Comparison of ENCODE assay signal across 10 cellular contexts in the genomic region with DNA sequence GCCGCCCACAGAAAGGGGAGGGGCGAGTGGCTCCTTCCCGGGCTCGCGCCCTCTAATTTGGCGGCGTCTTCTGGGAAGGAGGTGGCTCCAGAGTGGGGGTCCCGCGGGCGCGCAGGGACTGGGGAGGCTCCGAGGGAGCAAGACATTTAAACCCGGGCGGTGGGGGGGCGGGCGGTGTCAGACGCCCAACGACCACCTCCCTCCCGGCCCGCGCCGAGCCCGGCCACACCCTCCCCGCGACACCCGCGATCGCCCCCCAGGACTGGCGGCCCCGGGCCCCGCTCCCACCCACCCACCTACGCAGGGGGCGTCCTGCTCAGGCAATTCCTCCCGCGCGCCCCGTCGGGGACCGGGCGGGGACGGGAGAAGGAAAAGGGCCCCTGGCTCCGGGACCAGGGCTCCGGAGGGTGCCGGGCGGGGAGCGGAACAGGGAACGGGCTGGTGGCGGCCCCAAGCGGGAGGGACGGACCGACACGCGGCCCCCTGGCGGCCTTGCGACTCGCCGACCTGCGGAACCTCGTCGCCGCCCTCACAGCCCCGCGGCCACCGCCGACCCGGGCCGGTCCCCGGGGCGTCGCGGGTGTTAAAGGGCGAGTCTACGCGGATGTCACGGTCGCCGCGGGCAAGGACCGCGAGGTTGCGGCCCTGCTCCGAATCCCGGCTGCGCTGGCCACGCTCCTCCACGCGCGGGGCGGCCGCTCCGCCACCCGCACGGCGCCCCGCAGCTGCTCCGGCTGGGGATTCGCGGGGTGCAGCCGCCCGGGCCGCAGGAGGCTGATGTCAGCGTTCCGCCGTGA.
A peak's percentile ranks its signal among the peaks of the same experiment; 100 is the strongest.
DNase-seq lines count a peak whose midpoint lies in the region; ATAC-seq and TF ChIP-seq lines count a peak whose summit lies in the region.
"Had no signal": no experiment of that assay in that cellular context is flagged by ENCODE, and none has a peak within 500 bp of the region (broad histone marks: within the 10 kb centered on the region; RNA-seq: fewer than 3 reads in every experiment).

No MANE protein-coding gene starts in this region.

- POLR2A ChIA-PET in CD8-positive, alpha-beta T cell (lab: Charles Lee): no interaction called here

- H3K27me3 ChIP-seq in cardiac muscle cell (peaks cover 57% of the 10 kb centered on the region), testis (no peaks in the 10 kb centered on the region)
- no peaks in the 10 kb centered on the region for H3K27me3 ChIP-seq in CD8-positive, alpha-beta T cell (ENCODE audit: insufficient read depth, low read length)

- H3K27ac ChIP-seq in cardiac muscle cell (no peak overlapping the region), testis (no peak overlapping the region)
- H3K27ac ChIP-seq in CD8-positive, alpha-beta T cell (ENCODE audit: low read depth, low read length): no peak overlapping the region

- no peaks in the 10 kb centered on the region for H3K36me3 Mint-ChIP-seq in activated T-helper 17 cell treated with anti-CD3 and anti-CD28 coated beads, Interleukin-2, amount 50 U/mL, for 72 hours (ENCODE audit: low read depth)
- no peaks in the 10 kb centered on the region for H3K36me3 Mint-ChIP-seq in CD8-positive, alpha-beta T cell

- peak in 1 of 2 donors; percentile 59 for DNase-seq in cardiac muscle cell (ENCODE audit: low read depth in 1 of 2, low spot score in 1 of 2)
- no peak for DNase-seq in cardiac septum (ENCODE audit: low spot score)
- DNase-seq in islet precursor cell: peak; percentile 83
- DNase-seq in testis: no peak
- no peak for DNase-seq in activated naive CD4-positive, alpha-beta T cell (lab: John Stamatoyannopoulos, UW)
- DNase-seq in CD8-positive, alpha-beta T cell: no peak
- DNase-seq: DMS79, NCI-H187 had no signal

- H3K27ac Mint-ChIP-seq in activated T-helper 17 cell treated with anti-CD3 and anti-CD28 coated beads, Interleukin-2, amount 50 U/mL, for 72 hours: no peak overlapping the region
- no peak overlapping the region for H3K27ac Mint-ChIP-seq in CD8-positive, alpha-beta T cell

- CTCF ChIA-PET in CD8-positive, alpha-beta T cell (lab: Charles Lee): no interaction called here

- H3K4me1 Mint-ChIP-seq in activated T-helper 17 cell treated with anti-CD3 and anti-CD28 coated beads, Interleukin-2, amount 50 U/mL, for 72 hours: no peaks in the 10 kb centered on the region
- peaks cover 3% of the 10 kb centered on the region for H3K4me1 Mint-ChIP-seq in CD8-positive, alpha-beta T cell (ENCODE audit: low read depth)

- H3K9me3 Mint-ChIP-seq in activated T-helper 17 cell treated with anti-CD3 and anti-CD28 coated beads, Interleukin-2, amount 50 U/mL, for 72 hours: no peaks in the 10 kb centered on the region
- H3K9me3 Mint-ChIP-seq in CD8-positive, alpha-beta T cell: no peaks in the 10 kb centered on the region

- 4 to 8% methylated on average over 23 to 97 of the region's 104 CpGs for WGBS in testis, 2 donors

- no peaks in the 10 kb centered on the region for H3K9me3 ChIP-seq in cardiac muscle cell (ENCODE audit: low read depth)
- no peaks in the 10 kb centered on the region for H3K9me3 ChIP-seq in testis
- no peaks in the 10 kb centered on the region for H3K9me3 ChIP-seq in CD8-positive, alpha-beta T cell (ENCODE audit: low read length)

- H3K36me3 ChIP-seq in cardiac muscle cell: no peaks in the 10 kb centered on the region
- H3K36me3 ChIP-seq in testis (ENCODE audit: low read depth, missing control alignments): no peaks in the 10 kb centered on the region
- no peaks in the 10 kb centered on the region for H3K36me3 ChIP-seq in CD8-positive, alpha-beta T cell (ENCODE audit: insufficient read depth, low read length)

- TF ChIP-seq POLR2A in testis (IDR thresholded peaks at IDR 0.05): no peak

- H3K4me3 ChIP-seq in cardiac muscle cell (peak overlapping the region; percentile 36), testis (peak overlapping the region; percentile 53 to 58)
- H3K4me3 ChIP-seq in CD8-positive, alpha-beta T cell (ENCODE audit: low read depth, low read length): no peak overlapping the region

- peak overlapping the region; percentile 31 for H3K4me3 Mint-ChIP-seq in activated T-helper 17 cell treated with anti-CD3 and anti-CD28 coated beads, Interleukin-2, amount 50 U/mL, for 72 hours
- H3K4me3 Mint-ChIP-seq in CD8-positive, alpha-beta T cell: no peak overlapping the region

- H3K4me1 ChIP-seq in cardiac muscle cell (ENCODE audit: low read depth) (no peaks in the 10 kb centered on the region), testis (no peaks in the 10 kb centered on the region)
- H3K4me1 ChIP-seq in CD8-positive, alpha-beta T cell (ENCODE audit: insufficient read depth, low read length): no peaks in the 10 kb centered on the region

- intact Hi-C loops in cardiac septum (cut with DNase I) (no loop called here), testis (cut with DNase I; ENCODE audit: low total_unique reads) (no loop called here)
- intact Hi-C loops in CD8-positive, alpha-beta T cell (cut with DNase I, micrococcal nuclease): no loop called here

- peaks cover 57% of the 10 kb centered on the region for H3K27me3 Mint-ChIP-seq in activated T-helper 17 cell treated with anti-CD3 and anti-CD28 coated beads, Interleukin-2, amount 50 U/mL, for 72 hours
- H3K27me3 Mint-ChIP-seq in CD8-positive, alpha-beta T cell (ENCODE audit: low read depth): peaks cover 55% of the 10 kb centered on the region

- no peak for ATAC-seq in activated T-helper 17 cell treated with anti-CD3 and anti-CD28 coated beads, Interleukin-2, amount 50 U/mL, for 72 hours (replicated peaks)
- no peak for ATAC-seq in HG03439 (IDR thresholded peaks at IDR 0.05; ENCODE audit: unreplicated experiment)
- no peak for ATAC-seq in CD8-positive, alpha-beta T cell

- TF ChIP-seq CTCF in cardiac muscle cell (IDR thresholded peaks at IDR 0.05; ENCODE audit: low read depth, low read length) (peak; percentile 6), testis (IDR thresholded peaks at IDR 0.05) (no peak)
- no peak for TF ChIP-seq CTCF in CD8-positive, alpha-beta T cell (IDR thresholded peaks at IDR 0.05)
